Comparison of ENCODE assay signal across 8 cellular contexts in the genomic region with DNA sequence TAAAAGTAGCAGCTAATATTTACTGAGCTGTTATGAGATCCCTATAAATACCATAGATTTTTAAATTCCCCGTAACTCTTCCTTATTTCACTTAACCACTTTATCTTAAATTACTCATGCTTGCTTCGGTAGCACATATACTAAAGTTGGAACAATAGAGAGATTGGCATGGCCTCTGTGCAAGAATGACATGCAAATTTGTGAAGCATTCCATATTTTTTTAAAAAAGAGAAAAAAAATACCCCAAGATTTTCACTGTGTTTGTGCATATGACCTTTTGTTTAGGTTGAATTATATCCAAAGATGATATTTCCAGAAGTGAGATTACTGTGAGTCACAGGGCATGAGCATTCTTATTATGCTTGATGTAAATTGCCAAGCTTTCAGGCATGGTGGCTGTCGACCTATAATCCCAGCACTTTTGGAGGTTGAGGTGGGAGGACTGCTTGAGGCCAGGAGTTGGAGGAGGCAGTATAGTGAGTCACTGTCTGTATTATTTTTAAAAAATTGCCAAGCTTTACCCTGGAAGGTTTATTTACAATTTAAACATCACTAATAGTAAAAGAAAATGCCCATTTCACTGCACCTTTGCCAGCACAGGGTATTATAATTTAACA. TPM values are rescaled to one million over a fixed set of nuclear protein-coding genes. Genes with fewer than 3 reads are reported as not detected.
DNase-seq lines count a peak whose midpoint lies in the region.
"Not testable (repeated sequence)": the region's sequence is repeated elsewhere in the genome, so short reads cannot be mapped to it uniquely, and the experiment has no call there.

No MANE protein-coding gene starts in this region.

- DNase-seq in A172 (ENCODE audit: low spot score): peak; percentile 44
- peak; percentile 43 for DNase-seq in ELR (ENCODE audit: low read depth)
- DNase-seq in LHCN-M2 (ENCODE audit: low read depth): peak; percentile 43
- DNase-seq in adipocyte (ENCODE audit: low read depth): peak; percentile 38
- DNase-seq in brain pericyte (ENCODE audit: low read depth, low spot score): peak; percentile 20
- peak; percentile 24 for DNase-seq in dermis blood vessel endothelial cell
- peak; percentile 5 for DNase-seq in fibroblast of peridontal ligament (ENCODE audit: extremely low read depth)
- peak; percentile 26 for DNase-seq in mesenteric fat pad (ENCODE audit: low spot score)

- not testable (repeated sequence) for H3K4me3 ChIP-seq in adipocyte (ENCODE audit: low read length)

- H3K36me3 ChIP-seq in adipocyte (ENCODE audit: control insufficient read depth, insufficient read depth, low read length, severe bottlenecking): not testable (repeated sequence)

- H3K4me1 ChIP-seq in adipocyte (ENCODE audit: control insufficient read depth, insufficient read depth, low read length): not testable (repeated sequence)

- not testable (repeated sequence) for H3K9me3 ChIP-seq in adipocyte (ENCODE audit: control insufficient read depth, low read length)

- not testable (repeated sequence) for H3K27me3 ChIP-seq in adipocyte (replicated peaks; ENCODE audit: control insufficient read depth, insufficient read depth, low read length)

- H3K9ac ChIP-seq in adipocyte (ENCODE audit: low read length): not testable (repeated sequence)

RNA-seq across cellular contexts. Expression of gene VKORC1L1, which starts 58.2 kb away (rescaled TPM):
- 28.4 and 33.2 TPM in 2 replicates for total RNA-seq in A172 (2014; rRNA removed; shearing (Covaris generic))
- 16.4 and 18.2 TPM in 2 replicates for total RNA-seq in LHCN-M2 (2014; rRNA removed)
- polyA plus RNA-seq in LHCN-M2 (2012): 17.9 TPM
- 24.3 and 38.5 TPM in 2 replicates for total RNA-seq in dermis blood vessel endothelial cell
- 147 TPM for total RNA-seq in mesenteric fat pad
